Comparison of ENCODE assay signal across 13 cellular contexts in genomic region chr17:47265983-47266541, GRCh38. TPM values are rescaled to one million over a fixed set of nuclear protein-coding genes. Genes with fewer than 3 reads are reported as not detected.
DNase-seq lines count a peak whose midpoint lies in the region; ATAC-seq, FAIRE-seq and TF ChIP-seq lines count a peak whose summit lies in the region.
"Had no signal": no experiment of that assay in that cellular context is flagged by ENCODE, and none has a peak within 500 bp of the region (broad histone marks: within the 10 kb centered on the region; RNA-seq: fewer than 3 reads in every experiment).

No MANE protein-coding gene starts in this region.

- H3K27me3 ChIP-seq in GM12878 (replicated peaks in 1 of 2; ENCODE audit: control insufficient read depth in 2 of 2, insufficient read depth in 2 of 2, low read length in 1 of 2) (no peaks in the 10 kb centered on the region), left lung (no peaks in the 10 kb centered on the region)
- H3K27me3 ChIP-seq: tibial nerve had no signal

- 0 out of 2 replicates have a peak, but pooled peaks cover 3% of the 10 kb centered on the region for H3K4me1 ChIP-seq in GM12878 (ENCODE audit: control insufficient read depth, insufficient read depth, low read length)
- H3K4me1 ChIP-seq in left lung: peaks cover 6 to 10% of the 10 kb centered on the region in 2 donors

- no peak for FAIRE-seq in GM12878 (lab: Jason Lieb, UNC)
- FAIRE-seq: endometrium had no signal

- WGBS in GM12878 (ENCODE audit: insufficient coverage, insufficient replicate concordance, low lambda C conversion rate, missing lambda C conversion rate): 58% methylated on average over 2 of the region's 2 CpGs

- no TSS peak for BruUV-seq in GM12878 (replicated peaks; lab: Mats Ljungman, UMichigan)

- no peak for TF ChIP-seq POLR2A in GM12878 (IDR thresholded peaks at IDR 0.05; ENCODE audit: low read depth, low read length)

- SMC1A ChIA-PET in GM12878 (lab: Charles Lee; ENCODE audit: uncharacterized antibody, unreplicated experiment): interaction anchor here (1.2 kb wide), 1 partner anchor 8 kb away, joined by 3 read pairs; no protein-coding TSS in a partner anchor

- no peaks in the 10 kb centered on the region for H3K79me2 ChIP-seq in GM12878 (ENCODE audit: control insufficient read depth, insufficient read depth, low read length)

- H3K4me2 ChIP-seq in GM12878 (ENCODE audit: control insufficient read depth, insufficient read depth): no peak overlapping the region

- no peaks in the 10 kb centered on the region for H4K20me1 ChIP-seq in GM12878 (ENCODE audit: control insufficient read depth, insufficient read depth)

- intact Hi-C loops in left cardiac atrium (cut with DNase I) (no loop called here), Right ventricle myocardium inferior (cut with DNase I) (no loop called here), GM12878 (cut with micrococcal nuclease; ENCODE audit: unreplicated experiment) (no loop called here), left lung (cut with DNase I) (no loop called here), posterior vena cava (cut with DNase I) (no loop called here)

- RAD21 ChIA-PET in GM12878 (lab: Charles Lee; ENCODE audit: unreplicated experiment): no interaction called here

- in situ Hi-C loops in GM12878 (cut with MboI): no loop called here

- no peak overlapping the region for H2AFZ ChIP-seq in GM12878 (ENCODE audit: control insufficient read depth, low read depth, low read length)

- H3K9ac ChIP-seq in GM12878 (ENCODE audit: control insufficient read depth, insufficient read depth, low read length): no peak overlapping the region

- POLR2A ChIA-PET in GM12878 (lab: Charles Lee): interaction anchor here (1.0 to 2.4 kb wide), 3 partner anchors 9 to 22 kb away, joined by 3 to 7 read pairs (median 3); no protein-coding TSS in a partner anchor

- H3K27ac ChIP-seq in GM12878 (ENCODE audit: control insufficient read depth, insufficient read depth) (no peak overlapping the region), left lung (no peak overlapping the region)
- H3K27ac ChIP-seq: HL-60 had no signal

- H3K4me3 ChIP-seq in GM12878: no peak overlapping the region
- H3K4me3 ChIP-seq in left lung: no peak overlapping the region
- H3K4me3 ChIP-seq: tibial nerve had no signal

- TF ChIP-seq CTCF in GM12878 (IDR thresholded peaks at IDR 0.05 in 2 of 3, conservative IDR thresholded peaks at IDR 0.05 in 1 of 3; ENCODE audit: control insufficient read depth in 2 of 3, extremely low read depth in 1 of 3, insufficient read depth in 1 of 3, low read depth in 3 of 3, low read length in 3 of 3) (no peak), left lung (IDR thresholded peaks at IDR 0.05) (no peak)

- no peaks in the 10 kb centered on the region for H3K36me3 ChIP-seq in GM12878 (ENCODE audit: control insufficient read depth in 2 of 2, insufficient read depth in 2 of 2, low read length in 1 of 2)
- no peaks in the 10 kb centered on the region for H3K36me3 ChIP-seq in left lung
- H3K36me3 ChIP-seq: tibial nerve had no signal

- no peak for TF ChIP-seq RAD21 in GM12878 (IDR thresholded peaks at IDR 0.05; ENCODE audit: insufficient read depth, low read depth, low read length)

- peaks cover 3% of the 10 kb centered on the region; the same call in 2 of the 3 replicates for H3K9me3 ChIP-seq in GM12878 (replicated peaks; ENCODE audit: control insufficient read depth, insufficient read depth, low read length)
- no peaks in the 10 kb centered on the region for H3K9me3 ChIP-seq in left lung
- H3K9me3 ChIP-seq: tibial nerve had no signal

- ATAC-seq in left cardiac atrium (peak; percentile 23 to 70), Right ventricle myocardium inferior (no peak), GM12878 (peak; percentile 42), left lung (peak; percentile 55), HG03432 (IDR thresholded peaks at IDR 0.05; ENCODE audit: unreplicated experiment) (no peak)

- CTCF ChIA-PET in GM12878 (lab: Yijun Ruan, JAX): interaction anchor here (1.5 to 1.9 kb wide), 2 partner anchors 13 to 14 kb away, joined by 4 to 5 read pairs; no protein-coding TSS in a partner anchor

- no peak for TF ChIP-seq EP300 in GM12878 (IDR thresholded peaks at IDR 0.05; ENCODE audit: borderline replicate concordance in 1 of 2, control insufficient read depth in 1 of 2, low read depth in 2 of 2, low read length in 2 of 2)

- DNase-seq in left cardiac atrium: no peak
- DNase-seq in Right ventricle myocardium inferior (ENCODE audit: missing footprints): no peak
- DNase-seq in GM12878 (ENCODE audit: low read depth, low spot score): no peak
- no peak for DNase-seq in left lung
- no peak for DNase-seq in activated CD8-positive, alpha-beta memory T cell treated with anti-CD3 and anti-CD28 coated beads, Interleukin-2, amount 50 U/mL, for 4 hours
- no peak for DNase-seq in stimulated activated CD4-positive, alpha-beta T cell treated with anti-CD3 and anti-CD28 coated beads, Interleukin-2, amount 100 ng/mL, for 24 hours
- no peak for DNase-seq in posterior vena cava (ENCODE audit: low spot score)
- DNase-seq: NCI-H226 had no signal

RNA-seq across cellular contexts. Expression of gene ITGB3, which starts 12.4 kb away (rescaled TPM):
- total RNA-seq in left cardiac atrium: 10 to 100 TPM in 1 of 2 donors, 1 to 10 TPM in 1; 5.9 to 19.5 TPM
- total RNA-seq in Right ventricle myocardium inferior: 3.8 TPM
- total RNA-seq in GM12878 (2013; cell fraction: nucleolus; rRNA removed): 40.8 and 47.7 TPM in 2 replicates
- total RNA-seq in GM12878 (2014; rRNA removed): 16.2 and 17.7 TPM in 2 replicates
- total RNA-seq in GM12878 (2014; rRNA removed; fragmentation: Illumina TruSeq; extraction: Trizol): 14.8 and 15.4 TPM in 2 replicates
- 22.8 and 22.9 TPM in 2 replicates for total RNA-seq in GM12878 (2021)
- 1.4 TPM for polyA plus RNA-seq in GM12878 (2011; ENCODE audit: low read depth)
- polyA plus RNA-seq in GM12878 (2011; rRNA removed): 7.9 and 12.0 TPM in 2 replicates
- polyA plus RNA-seq in GM12878 (2011; cell fraction: cytosol; rRNA removed): 11.2 and 12.0 TPM in 2 replicates
- 10.9 and 12.4 TPM in 2 replicates for polyA plus RNA-seq in GM12878 (2011; cell fraction: nucleus; rRNA removed)
- polyA plus RNA-seq in GM12878 (2012): 1.7 and 2.1 TPM in 2 replicates
- 17.0 and 17.3 TPM in 2 replicates for polyA plus RNA-seq in GM12878 (2014; fragmentation: Illumina TruSeq; extraction: Trizol)
- 1 to 10 TPM in 1 of 2 experiments, under 1 TPM in 1; 0.69 to 1.4 TPM for polyA plus RNA-seq in GM12878 (2014; fragmentation: Nextera tagmentation; extraction: Ambion mirVana)
- polyA plus RNA-seq in GM12878 (2014; rRNA removed): 15.2 and 15.6 TPM in 2 replicates
- 10 to 100 TPM; 10.6 to 12.3 TPM for polyA plus RNA-seq in GM12878 (2016; fragmentation: Nextera tagmentation; extraction: Ambion mirVana)
- polyA minus RNA-seq in GM12878 (2011; rRNA and poly(A)+ RNA removed): 28.0 and 30.9 TPM in 2 replicates
- polyA minus RNA-seq in GM12878 (2011; cell fraction: cytosol; rRNA and poly(A)+ RNA removed): 4.4 and 5.1 TPM in 2 replicates
- 8.7 and 10.0 TPM in 2 replicates for polyA minus RNA-seq in GM12878 (2011; cell fraction: nucleus; rRNA and poly(A)+ RNA removed)
- 10 to 100 TPM in 1 of 2 donors, 1 to 10 TPM in 1; 9.4 to 10.9 TPM for total RNA-seq in left lung
- total RNA-seq in posterior vena cava: 10 to 100 TPM; 32.1 to 53.5 TPM

RNA-seq across cellular contexts. Expression of gene MYL4, which starts 56.9 kb away (rescaled TPM):
- 1,000 to 10,000 TPM; 4,221 to 5,418 TPM for total RNA-seq in left cardiac atrium
- total RNA-seq in Right ventricle myocardium inferior: 322 TPM
- total RNA-seq in GM12878 (2013; cell fraction: nucleolus; rRNA removed): not detected in 2 replicates
- 1.1 TPM in 1 of 2 replicates, not detected in the other for total RNA-seq in GM12878 (2014; rRNA removed)
- 0.41 and 0.58 TPM in 2 replicates for total RNA-seq in GM12878 (2014; rRNA removed; fragmentation: Illumina TruSeq; extraction: Trizol)
- 0.96 TPM in 1 of 2 replicates, not detected in the other for total RNA-seq in GM12878 (2021)
- polyA plus RNA-seq in GM12878 (2011; ENCODE audit: low read depth): not detected
- polyA plus RNA-seq in GM12878 (2011; rRNA removed): 0.20 TPM in 1 of 2 replicates, not detected in the other
- polyA plus RNA-seq in GM12878 (2011; cell fraction: cytosol; rRNA removed): 0.13 and 0.17 TPM in 2 replicates
- 0.29 and 0.37 TPM in 2 replicates for polyA plus RNA-seq in GM12878 (2011; cell fraction: nucleus; rRNA removed)
- polyA plus RNA-seq in GM12878 (2012): 0.15 TPM in 1 of 2 replicates, not detected in the other
- 0.44 TPM in 1 of 2 replicates, not detected in the other for polyA plus RNA-seq in GM12878 (2014; fragmentation: Illumina TruSeq; extraction: Trizol)
- 1 to 10 TPM; 1.2 to 1.5 TPM for polyA plus RNA-seq in GM12878 (2014; fragmentation: Nextera tagmentation; extraction: Ambion mirVana)
- 0.23 and 0.43 TPM in 2 replicates for polyA plus RNA-seq in GM12878 (2014; rRNA removed)
- 1 to 10 TPM in 1 of 2 experiments, under 1 TPM in 1; 0.50 to 1.6 TPM for polyA plus RNA-seq in GM12878 (2016; fragmentation: Nextera tagmentation; extraction: Ambion mirVana)
- polyA minus RNA-seq in GM12878 (2011; rRNA and poly(A)+ RNA removed): not detected in 2 replicates
- polyA minus RNA-seq in GM12878 (2011; cell fraction: cytosol; rRNA and poly(A)+ RNA removed): not detected in 2 replicates
- not detected in 2 replicates for polyA minus RNA-seq in GM12878 (2011; cell fraction: nucleus; rRNA and poly(A)+ RNA removed)
- total RNA-seq in left lung: 1 to 10 TPM in 1 of 2 donors, under 1 TPM in 1; 0.99 to 1.3 TPM
- total RNA-seq in posterior vena cava: 1 to 10 TPM; 2.0 to 2.8 TPM
- total RNA-seq: mononuclear cell had no signal

RNA-seq across cellular contexts. Expression of gene EFCAB13, which starts 57.7 kb away (rescaled TPM):
- total RNA-seq in left cardiac atrium: 1 to 10 TPM; 5.7 to 6.8 TPM
- total RNA-seq in Right ventricle myocardium inferior: 2.0 TPM
- total RNA-seq in GM12878 (2013; cell fraction: nucleolus; rRNA removed): 56.3 and 63.3 TPM in 2 replicates
- total RNA-seq in GM12878 (2014; rRNA removed): 4.5 and 8.3 TPM in 2 replicates
- 7.3 and 8.7 TPM in 2 replicates for total RNA-seq in GM12878 (2014; rRNA removed; fragmentation: Illumina TruSeq; extraction: Trizol)
- 6.6 and 6.8 TPM in 2 replicates for total RNA-seq in GM12878 (2021)
- 1.1 TPM for polyA plus RNA-seq in GM12878 (2011; ENCODE audit: low read depth)
- polyA plus RNA-seq in GM12878 (2011; rRNA removed): 2.3 and 4.2 TPM in 2 replicates
- 0.45 and 0.52 TPM in 2 replicates for polyA plus RNA-seq in GM12878 (2011; cell fraction: cytosol; rRNA removed)
- polyA plus RNA-seq in GM12878 (2011; cell fraction: nucleus; rRNA removed): 3.0 and 3.8 TPM in 2 replicates
- 3.3 and 3.7 TPM in 2 replicates for polyA plus RNA-seq in GM12878 (2012)
- 4.3 and 5.5 TPM in 2 replicates for polyA plus RNA-seq in GM12878 (2014; fragmentation: Illumina TruSeq; extraction: Trizol)
- polyA plus RNA-seq in GM12878 (2014; fragmentation: Nextera tagmentation; extraction: Ambion mirVana): 1 to 10 TPM in 1 of 2 experiments, under 1 TPM in 1; 0.90 to 1.9 TPM
- polyA plus RNA-seq in GM12878 (2014; rRNA removed): 2.7 and 5.6 TPM in 2 replicates
- polyA plus RNA-seq in GM12878 (2016; fragmentation: Nextera tagmentation; extraction: Ambion mirVana): 1 to 10 TPM; 5.7 to 7.8 TPM
- polyA minus RNA-seq in GM12878 (2011; rRNA and poly(A)+ RNA removed): 2.0 and 5.6 TPM in 2 replicates
- polyA minus RNA-seq in GM12878 (2011; cell fraction: cytosol; rRNA and poly(A)+ RNA removed): 0.40 and 0.94 TPM in 2 replicates
- 4.1 and 6.8 TPM in 2 replicates for polyA minus RNA-seq in GM12878 (2011; cell fraction: nucleus; rRNA and poly(A)+ RNA removed)
- 10 to 100 TPM in 1 of 2 donors, 1 to 10 TPM in 1; 7.4 to 10.3 TPM for total RNA-seq in left lung
- 10 to 100 TPM in 1 of 2 donors, 1 to 10 TPM in 1; 6.5 to 12.2 TPM for total RNA-seq in posterior vena cava

Comparison
In these comparisons a context has a peak if more than half of its experiments do, and no peak if none do; other contexts are left out.
1. ATAC-seq: peak in left cardiac atrium (2 of 2), GM12878 (single experiment) and left lung (single experiment); none in Right ventricle myocardium inferior (single experiment) and HG03432 (single experiment).
2. RNA of gene MYL4, which starts 56.9 kb away (total RNA-seq): 4,221 to 5,418 TPM in left cardiac atrium and 322 TPM in Right ventricle myocardium inferior (single experiment); 2.0 to 2.8 TPM in posterior vena cava, 0.99 to 1.3 TPM in left lung and 0.41 to 1.1 TPM in GM12878; every median in the first group is over 10 times any median in the second.